In genomic region chr2:136060401-136060940, GRCh38 we compare ENCODE assay signal across 17 cellular contexts. TPM values are rescaled to one million over a fixed set of nuclear protein-coding genes. Genes with fewer than 3 reads are reported as not detected.
A peak's percentile ranks its signal among the peaks of the same experiment; 100 is the strongest.
DNase-seq lines count a peak whose midpoint lies in the region; TF ChIP-seq lines count a peak whose summit lies in the region.
"Had no signal": no experiment of that assay in that cellular context is flagged by ENCODE, and none has a peak within 500 bp of the region (broad histone marks: within the 10 kb centered on the region; RNA-seq: fewer than 3 reads in every experiment).

No MANE protein-coding gene starts in this region.

- H3K9me3 ChIP-seq in sigmoid colon (no peaks in the 10 kb centered on the region), testis (no peaks in the 10 kb centered on the region)

- DNase-seq in ELF-1 (ENCODE audit: low read depth, low spot score) (peak; percentile 40), NCI-H1048 (lab: John Stamatoyannopoulos, UW) (peak; percentile 19), SW480 (ENCODE audit: low spot score) (peak; percentile 84), renal cortical epithelial cell (ENCODE audit: low read depth) (peak; percentile 66), NCI-H1105 (lab: John Stamatoyannopoulos, UW) (no peak), sigmoid colon (no peak), testis (no peak)
- DNase-seq: AML-193, Calu3, DMS79 treated with DMSO at 0.1 percent for 48 hours, HCEC 1CT, KG1, NCI-H1092 treated with DMSO at 0.1 percent for 48 hours, NCI-H1930, NCI-H2171, PC-9 had no signal

- H3K4me1 ChIP-seq in sigmoid colon (no peaks in the 10 kb centered on the region), testis (no peaks in the 10 kb centered on the region)

- H3K36me3 ChIP-seq in sigmoid colon (no peaks in the 10 kb centered on the region), testis (ENCODE audit: low read depth, missing control alignments) (no peaks in the 10 kb centered on the region)

- intact Hi-C loops in sigmoid colon (cut with DNase I) = no loop called here
- intact Hi-C loops in testis (cut with DNase I; ENCODE audit: low total_unique reads) = no loop called here

- TF ChIP-seq CTCF in sigmoid colon (IDR thresholded peaks at IDR 0.05) (no peak), testis (IDR thresholded peaks at IDR 0.05) (no peak)

- no peaks in the 10 kb centered on the region for H3K27me3 ChIP-seq in sigmoid colon
- H3K27me3 ChIP-seq in testis = no peaks in the 10 kb centered on the region

- no peak overlapping the region for H3K4me3 ChIP-seq in sigmoid colon
- H3K4me3 ChIP-seq in testis = no peak overlapping the region
- H3K4me3 ChIP-seq: PC-9, SK-N-MC had no signal

- TF ChIP-seq POLR2A in sigmoid colon (IDR thresholded peaks at IDR 0.05) (no peak), testis (IDR thresholded peaks at IDR 0.05) (no peak)

- no peak for TF ChIP-seq EP300 in sigmoid colon (IDR thresholded peaks at IDR 0.05)

- H3K27ac ChIP-seq in sigmoid colon (no peak overlapping the region), testis (no peak overlapping the region)
- H3K27ac ChIP-seq: PC-9, SK-N-MC had no signal

- 72 to 77% methylated on average over 5 of the region's 5 CpGs for WGBS in sigmoid colon, 2 donors
- WGBS in testis, 2 donors = 68 to 73% methylated on average over 5 of the region's 5 CpGs

RNA-seq across cellular contexts. Expression of gene CXCR4, which starts 57.5 kb away (rescaled TPM):
- 0.52 and 1.6 TPM in 2 replicates for total RNA-seq in renal cortical epithelial cell
- 10 to 100 TPM in 1 of 4 donors, 1 to 10 TPM in 3; 5.0 to 13.6 (median 6.3) TPM for total RNA-seq in sigmoid colon
- polyA plus RNA-seq in sigmoid colon = 100 to 1,000 TPM in 1 of 3 donors, 1 to 10 TPM in 2; 5.8 to 255 (median 6.6) TPM
- 1 to 10 TPM; 3.7 to 9.5 TPM for total RNA-seq in testis
- polyA plus RNA-seq in testis (ENCODE audit: insufficient read depth, low read depth, low replicate concordance) = 12.3 TPM

Comparison
In these comparisons a context has a peak if more than half of its experiments do, and no peak if none do; other contexts are left out.
1. DNase-seq: peak in ELF-1 (single experiment), NCI-H1048 (single experiment), SW480 (single experiment) and renal cortical epithelial cell (single experiment); none in NCI-H1105 (single experiment), sigmoid colon (single experiment) and testis (single experiment).